Comparison of ENCODE assay signal across 8 cellular contexts in genomic region chr19:11435057-11435832, GRCh38. TPM values are rescaled to one million over a fixed set of nuclear protein-coding genes. Genes with fewer than 3 reads are reported as not detected.
DNase-seq lines count a peak whose midpoint lies in the region; ATAC-seq and TF ChIP-seq lines count a peak whose summit lies in the region.

Gene ODAD3 (minus strand): TSS chr19:11435121. CDS start chr19:11435016, 105 bp downstream.
Gene PRKCSH (plus strand): TSS chr19:11435635. CDS start chr19:11436118, 483 bp downstream.

- peak within 1 kb of the TSS; percentile 16 to 80 (median 56) for H3K27ac ChIP-seq in thyroid gland

- H3K9me3 Mint-ChIP-seq in activated naive CD8-positive, alpha-beta T cell treated with anti-CD3 and anti-CD28 coated beads for 36 hours, result no peaks in the 10 kb centered on the region
- H3K9me3 Mint-ChIP-seq in osteocyte (ENCODE audit: unreplicated experiment), result no peaks in the 10 kb centered on the region

- H3K9me3 ChIP-seq in thyroid gland, result no peaks in the 10 kb centered on the region

- WGBS in thyroid gland, 2 donors, result 0 to 1% methylated on average over 25 to 30 of the region's 53 CpGs

- DNase-seq in NCI-H1092 (lab: John Stamatoyannopoulos, UW), result peak; percentile 100
- peak; percentile 99 for DNase-seq in activated naive CD8-positive, alpha-beta T cell treated with anti-CD3 and anti-CD28 coated beads for 36 hours
- DNase-seq in head of caudate nucleus, result peak; percentile 99 to 100 (median 100)
- peak; percentile 100 for DNase-seq in osteocyte (ENCODE audit: extremely low spot score, unreplicated experiment)
- peak; percentile 100 for DNase-seq in thyroid gland

- peaks cover 15 to 16% of the 10 kb centered on the region in 2 donors for H3K4me1 ChIP-seq in thyroid gland

- H3K4me3 ChIP-seq in thyroid gland (replicated peaks in 1 of 3), result peak within 1 kb of the TSS; percentile 15 to 60 (median 51)

- ATAC-seq in HG02610 (IDR thresholded peaks at IDR 0.05; ENCODE audit: unreplicated experiment) (peak; percentile 91), SK-N-SH treated with all-trans-retinoic acid at 6 μM for 48 hours (peak; percentile 98)

- TF ChIP-seq CTCF in GM12801 (IDR thresholded peaks at IDR 0.05; ENCODE audit: extremely low read depth, insufficient read length) (peak; percentile 74), osteocyte (IDR thresholded peaks at IDR 0.05) (peak; percentile 85), thyroid gland (IDR thresholded peaks at IDR 0.05) (peak; percentile 75 to 99 (median 96))

- peak in 1 of 2 donors; percentile 66 for TF ChIP-seq POLR2A in thyroid gland (IDR thresholded peaks at IDR 0.05)

- H3K36me3 Mint-ChIP-seq in activated naive CD8-positive, alpha-beta T cell treated with anti-CD3 and anti-CD28 coated beads for 36 hours, result peaks cover 24% of the 10 kb centered on the region
- peaks cover 10% of the 10 kb centered on the region for H3K36me3 Mint-ChIP-seq in osteocyte (ENCODE audit: unreplicated experiment)

- intact Hi-C loops in head of caudate nucleus (cut with DNase I), result loop anchor here (5.0 kb wide), 1 partner anchor 58 kb away; no protein-coding TSS in a partner anchor
- intact Hi-C loops in thyroid gland (cut with DNase I), result loop anchor here (5.0 kb wide), 1 partner anchor 53 kb away; the partner anchor contains the start of gene EPOR

- H3K27me3 ChIP-seq in thyroid gland, result no peaks in the 10 kb centered on the region

- peaks cover 14% of the 10 kb centered on the region for H3K4me1 Mint-ChIP-seq in activated naive CD8-positive, alpha-beta T cell treated with anti-CD3 and anti-CD28 coated beads for 36 hours
- peaks cover 18% of the 10 kb centered on the region for H3K4me1 Mint-ChIP-seq in osteocyte (ENCODE audit: unreplicated experiment)

- peak within 1 kb of the TSS; percentile 100 for H3K4me3 Mint-ChIP-seq in activated naive CD8-positive, alpha-beta T cell treated with anti-CD3 and anti-CD28 coated beads for 36 hours
- H3K4me3 Mint-ChIP-seq in osteocyte (ENCODE audit: unreplicated experiment), result peak within 1 kb of the TSS; percentile 100

- peak within 1 kb of the TSS; percentile 100 for H3K27ac Mint-ChIP-seq in activated naive CD8-positive, alpha-beta T cell treated with anti-CD3 and anti-CD28 coated beads for 36 hours
- H3K27ac Mint-ChIP-seq in osteocyte (ENCODE audit: unreplicated experiment), result peak within 1 kb of the TSS; percentile 97

- peaks cover 19 to 24% of the 10 kb centered on the region in 2 donors for H3K36me3 ChIP-seq in thyroid gland

- peaks cover 2% of the 10 kb centered on the region for H3K27me3 Mint-ChIP-seq in activated naive CD8-positive, alpha-beta T cell treated with anti-CD3 and anti-CD28 coated beads for 36 hours
- H3K27me3 Mint-ChIP-seq in osteocyte (ENCODE audit: unreplicated experiment), result no peaks in the 10 kb centered on the region

TF ChIP-seq in SK-N-SH treated with all-trans-retinoic acid at 6 μM for 48 hours, 23 proteins besides CTCF, POLR2A, EP300 and RAD21:
- TF ChIP-seq CSRNP3 (CRISPR knock-in tag; IDR thresholded peaks at IDR 0.05) (no peak), TSHZ2 (CRISPR knock-in tag; IDR thresholded peaks at IDR 0.05) (peak; percentile 87)

RNA-seq across cellular contexts. Expression of gene ODAD3, which starts in this region (rescaled TPM):
- total RNA-seq in activated naive CD8-positive, alpha-beta T cell treated with anti-CD3 and anti-CD28 coated beads for 36 hours, result under 1 TPM; 0.27 to 0.32 TPM
- not detected in 2 replicates for total RNA-seq in osteocyte
- 1 to 10 TPM in 3 of 4 donors, under 1 TPM in 1; 0.96 to 6.8 (median 3.8) TPM for total RNA-seq in thyroid gland

RNA-seq across cellular contexts. Expression of gene PRKCSH, which starts in this region (rescaled TPM):
- total RNA-seq in activated naive CD8-positive, alpha-beta T cell treated with anti-CD3 and anti-CD28 coated beads for 36 hours, result 100 to 1,000 TPM; 212 to 222 TPM
- total RNA-seq in osteocyte (398 and 415 TPM in 2 replicates), thyroid gland (100 to 1,000 TPM; 142 to 198 (median 178) TPM)

Comparison
In these comparisons a context has a peak if more than half of its experiments do, and no peak if none do; other contexts are left out.
1. Peak in every context shown above with its lines: DNase-seq, ATAC-seq, H3K4me3 ChIP-seq and H3K27ac ChIP-seq.